ENCODE assay signal across 13 cellular contexts in the genomic region with DNA sequence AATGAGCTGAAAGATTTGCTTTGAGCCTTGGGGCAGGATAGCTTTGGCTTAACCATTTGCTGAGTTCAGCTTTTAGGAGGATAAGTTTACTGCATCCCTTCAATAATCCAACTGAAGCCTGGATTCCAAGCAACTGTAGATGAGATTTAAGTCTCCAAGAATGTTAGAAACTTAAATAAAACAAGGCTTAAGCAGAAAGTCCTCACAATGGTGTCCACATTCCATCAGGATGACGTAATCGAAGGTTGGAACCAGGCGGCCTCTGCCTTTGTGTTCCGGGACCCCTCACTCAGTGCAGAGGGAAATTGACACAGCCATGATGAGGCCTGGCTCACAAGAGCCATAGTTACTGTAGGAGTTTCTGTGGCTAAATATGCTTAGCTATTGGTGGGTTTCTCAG.
DNase-seq lines count a peak whose midpoint lies in the region; ATAC-seq, FAIRE-seq and TF ChIP-seq lines count a peak whose summit lies in the region.
"Had no signal": no experiment of that assay in that cellular context is flagged by ENCODE, and none has a peak within 500 bp of the region (broad histone marks: within the 10 kb centered on the region; RNA-seq: fewer than 3 reads in every experiment).

No MANE protein-coding gene starts in this region.

- H3K4me3 ChIP-seq in AG10803 (ENCODE audit: low read length): no peak overlapping the region
- H3K4me3 ChIP-seq in NT2/D1 (ENCODE audit: insufficient read length, low read depth): no peak overlapping the region
- no peak overlapping the region for H3K4me3 ChIP-seq in right lobe of liver

- H3K36me3 ChIP-seq in NT2/D1 (ENCODE audit: insufficient read depth, insufficient read length, low read length) (no peaks in the 10 kb centered on the region), right lobe of liver (no peaks in the 10 kb centered on the region)

- DNase-seq in AG10803 (ENCODE audit: low read depth): peak; percentile 8
- DNase-seq in NT2/D1 (ENCODE audit: low read depth, low spot score): peak; percentile 88
- DNase-seq in dermis microvascular lymphatic vessel endothelial cell (ENCODE audit: low read depth in 2 of 2): peak; percentile 5 to 49
- DNase-seq in right lobe of liver: no peak
- no peak for DNase-seq in GM12892 (ENCODE audit: insufficient read length)
- no peak for DNase-seq in stimulated activated naive CD4-positive, alpha-beta T cell (lab: John Stamatoyannopoulos, UW)
- DNase-seq: activated CD8-positive, alpha-beta T cell treated with anti-CD3 and anti-CD28 coated beads, Interleukin-2, amount 10 ng/mL, durations not matched to agents 7 days and 5 days; activated naive CD8-positive, alpha-beta T cell treated with anti-CD3 and anti-CD28 coated beads for 36 hours; NCI-H1417; occipital lobe; stimulated activated CD4-positive, alpha-beta T cell treated with anti-CD3 and anti-CD28 coated beads, Interleukin-4, amount 100 ng/mL, for 24 hours had no signal

- no peaks in the 10 kb centered on the region for H3K27me3 ChIP-seq in NT2/D1 (ENCODE audit: insufficient read depth, insufficient read length)
- H3K27me3 ChIP-seq in right lobe of liver: no peaks in the 10 kb centered on the region

- FAIRE-seq in GM12892 (lab: Jason Lieb, UNC): no peak

- H3K9ac ChIP-seq in NT2/D1 (ENCODE audit: insufficient read length, low read depth): peak overlapping the region; percentile 53

- peak in 3 of 4 donors; percentile 11 to 17 (median 14) for ATAC-seq in right lobe of liver
- no peak for ATAC-seq in GM19455 (IDR thresholded peaks at IDR 0.05; ENCODE audit: unreplicated experiment)
- ATAC-seq in HG03520 (IDR thresholded peaks at IDR 0.05; ENCODE audit: unreplicated experiment): no peak

- peak overlapping the region; percentile 65 to 83 (median 78) for H3K27ac ChIP-seq in right lobe of liver

- TF ChIP-seq POLR2A in right lobe of liver (IDR thresholded peaks at IDR 0.05): no peak
- no peak for TF ChIP-seq POLR2A in GM12892 (IDR thresholded peaks at IDR 0.05; ENCODE audit: low read depth, low read length)

- intact Hi-C loops in right lobe of liver (cut with DNase I): no loop called here

- TF ChIP-seq CTCF in AG10803 (conservative IDR thresholded peaks at IDR 0.05; ENCODE audit: low read length) (no peak), right lobe of liver (IDR thresholded peaks at IDR 0.05) (no peak)

- no peaks in the 10 kb centered on the region for H3K9me3 ChIP-seq in NT2/D1 (ENCODE audit: insufficient read depth, low read length)
- no peaks in the 10 kb centered on the region for H3K9me3 ChIP-seq in right lobe of liver

- no peaks in the 10 kb centered on the region for H3K4me1 ChIP-seq in NT2/D1 (ENCODE audit: insufficient read depth, insufficient read length)
- peaks cover 0 to 49% (median 0%) of the 10 kb centered on the region in 4 donors for H3K4me1 ChIP-seq in right lobe of liver

- WGBS in right lobe of liver (ENCODE audit: insufficient coverage, low coverage, low lambda C conversion rate, missing lambda C conversion rate): 71% methylated on average over 4 of the region's 4 CpGs

Comparison
In these comparisons a context has a peak if more than half of its experiments do, and no peak if none do; other contexts are left out.
1. DNase-seq: peak in AG10803 (single experiment), NT2/D1 (single experiment) and dermis microvascular lymphatic vessel endothelial cell (2 of 2); none in right lobe of liver (0 of 3), GM12892 (single experiment) and stimulated activated naive CD4-positive, alpha-beta T cell (0 of 6).
2. ATAC-seq: peak in right lobe of liver (3 of 4); none in GM19455 (single experiment) and HG03520 (single experiment).